Comparison of ENCODE assay signal across 8 cellular contexts in the genomic region with DNA sequence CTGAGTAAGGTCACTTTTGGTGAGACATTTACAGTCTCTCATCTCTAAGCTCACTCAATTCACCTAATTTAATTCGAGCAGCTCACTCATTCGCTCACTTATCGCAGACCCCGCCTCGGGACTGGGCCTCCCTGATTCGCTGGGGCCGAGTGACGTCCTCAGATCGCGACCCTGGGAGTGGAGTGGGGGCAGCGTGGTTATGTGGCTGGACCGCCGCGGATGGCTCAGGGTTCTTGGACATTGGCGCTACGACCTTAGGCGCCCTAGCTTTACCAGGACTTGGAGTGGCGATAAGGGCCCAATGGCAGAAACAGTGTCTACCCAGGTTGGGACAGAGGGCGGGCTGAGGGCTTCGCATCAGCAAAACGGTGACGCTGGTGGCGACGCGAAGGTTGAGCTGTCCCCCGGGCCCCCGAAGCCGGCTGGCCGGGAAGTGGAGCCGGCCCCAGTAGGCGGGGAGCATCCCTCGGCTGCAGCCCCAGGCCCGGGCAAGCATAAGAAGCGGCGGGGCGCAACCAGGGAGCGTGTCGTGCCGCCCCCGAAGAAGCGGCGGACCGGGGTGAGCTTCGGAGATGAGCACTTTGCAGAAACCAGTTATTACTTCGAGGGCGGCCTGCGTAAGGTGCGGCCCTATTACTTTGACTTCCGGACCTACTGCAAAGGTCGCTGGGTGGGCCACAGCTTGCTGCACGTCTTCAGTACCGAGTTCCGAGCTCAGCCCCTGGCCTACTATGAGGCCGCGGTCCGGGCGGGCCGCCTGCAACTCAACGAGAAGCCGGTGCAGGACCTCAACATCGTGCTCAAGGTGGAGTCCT. TPM values are rescaled to one million over a fixed set of nuclear protein-coding genes. Genes with fewer than 3 reads are reported as not detected.
DNase-seq lines count a peak whose midpoint lies in the region; ATAC-seq and TF ChIP-seq lines count a peak whose summit lies in the region.

A gene with protein sequence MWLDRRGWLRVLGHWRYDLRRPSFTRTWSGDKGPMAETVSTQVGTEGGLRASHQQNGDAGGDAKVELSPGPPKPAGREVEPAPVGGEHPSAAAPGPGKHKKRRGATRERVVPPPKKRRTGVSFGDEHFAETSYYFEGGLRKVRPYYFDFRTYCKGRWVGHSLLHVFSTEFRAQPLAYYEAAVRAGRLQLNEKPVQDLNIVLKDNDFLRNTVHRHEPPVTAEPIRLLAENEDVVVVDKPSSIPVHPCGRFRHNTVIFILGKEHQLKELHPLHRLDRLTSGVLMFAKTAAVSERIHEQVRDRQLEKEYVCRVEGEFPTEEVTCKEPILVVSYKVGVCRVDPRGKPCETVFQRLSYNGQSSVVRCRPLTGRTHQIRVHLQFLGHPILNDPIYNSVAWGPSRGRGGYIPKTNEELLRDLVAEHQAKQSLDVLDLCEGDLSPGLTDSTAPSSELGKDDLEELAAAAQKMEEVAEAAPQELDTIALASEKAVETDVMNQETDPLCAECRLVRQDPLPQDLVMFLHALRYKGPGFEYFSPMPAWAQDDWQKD (plus strand): TSS at position 161 of the 815 bp plus-strand sequence. CDS start 39 bp downstream, at position 200.

- POLR2A ChIA-PET in CD4-positive, alpha-beta T cell (lab: Charles Lee) = interaction anchor here (0.7 to 2.2 kb wide), 12 partner anchors 8 to 662 kb away, joined by 3 to 21 read pairs (median 5); a partner anchor contains a TSS

- ATAC-seq in CD4-positive, alpha-beta T cell (ENCODE audit: poor library complexity) = peak; percentile 62
- ATAC-seq in GM21360 (IDR thresholded peaks at IDR 0.05; ENCODE audit: unreplicated experiment) (peak; percentile 50), mucosa of descending colon (peak; percentile 80)

- H3K36me3 ChIP-seq in mucosa of descending colon (ENCODE audit: low read depth) = peaks cover 4% of the 10 kb centered on the region

- CTCF ChIA-PET in CD4-positive, alpha-beta T cell (lab: Charles Lee) = interaction anchor here (2.2 kb wide), 1 partner anchor 20 kb away, joined by 11 read pairs; no protein-coding TSS in a partner anchor

- H3K36me3 Mint-ChIP-seq in CD4-positive, alpha-beta T cell (ENCODE audit: low read depth) = peaks cover 40% of the 10 kb centered on the region
- H3K36me3 Mint-ChIP-seq in IgD-negative memory B cell = no peaks in the 10 kb centered on the region

- H3K4me1 Mint-ChIP-seq in CD4-positive, alpha-beta T cell (ENCODE audit: low read depth) = peaks cover 33% of the 10 kb centered on the region
- H3K4me1 Mint-ChIP-seq in IgD-negative memory B cell = peaks cover 27 to 36% (median 29%) of the 10 kb centered on the region in 3 donors

- no peaks in the 10 kb centered on the region for H3K27me3 ChIP-seq in CD4-positive, alpha-beta T cell (ENCODE audit: control insufficient read depth, insufficient read depth, low read length)

- intact Hi-C loops in CD4-positive, alpha-beta T cell (cut with DNase I, micrococcal nuclease) = loop anchor here (1.0 to 10.0 kb wide), 6 partner anchors 21 to 975 kb away; a partner anchor contains a TSS
- intact Hi-C loops in mucosa of descending colon (cut with DNase I, micrococcal nuclease) = no loop called here

- H3K4me3 Mint-ChIP-seq in CD4-positive, alpha-beta T cell = peak within 1 kb of the TSS; percentile 95
- H3K4me3 Mint-ChIP-seq in IgD-negative memory B cell = peak within 1 kb of the TSS; percentile 96 to 99 (median 98)

- peak; percentile 76 to 92 (median 86) for DNase-seq in CD4-positive, alpha-beta T cell
- DNase-seq in OCI-M2 (lab: John Stamatoyannopoulos, UW; ENCODE audit: unreplicated experiment) = peak; percentile 44
- DNase-seq in activated T-cell treated with anti-CD3 and anti-CD28 coated beads for 1 hour (ENCODE audit: low read depth) = peak; percentile 87
- DNase-seq in epithelial cell of esophagus (ENCODE audit: low read depth) = peak; percentile 94
- DNase-seq in mucosa of descending colon = peak; percentile 95 to 96 (median 95)
- DNase-seq in stimulated activated CD8-positive, alpha-beta memory T cell treated with anti-CD3 and anti-CD28 coated beads, Interleukin-2, amount 100 ng/mL, for 48 hours (ENCODE audit: low read depth in 2 of 2) = peak; percentile 89 to 93

- peak within 1 kb of the TSS; percentile 96 for H3K27ac ChIP-seq in CD4-positive, alpha-beta T cell (ENCODE audit: low read depth, low read length)

- peak within 1 kb of the TSS; percentile 95 for H3K4me3 ChIP-seq in epithelial cell of esophagus (ENCODE audit: low read length)
- peak within 1 kb of the TSS; percentile 86 for H3K4me3 ChIP-seq in mucosa of descending colon

- no peak for TF ChIP-seq CTCF in CD4-positive, alpha-beta T cell (IDR thresholded peaks at IDR 0.05)
- TF ChIP-seq CTCF in epithelial cell of esophagus (IDR thresholded peaks at IDR 0.05; ENCODE audit: insufficient read depth, low read depth, low read length, missing control alignments) (no peak), mucosa of descending colon (IDR thresholded peaks at IDR 0.05) (no peak)

- no peaks in the 10 kb centered on the region for H3K9me3 ChIP-seq in CD4-positive, alpha-beta T cell (ENCODE audit: control insufficient read depth, low read length)
- no peaks in the 10 kb centered on the region for H3K9me3 ChIP-seq in mucosa of descending colon

- no peaks in the 10 kb centered on the region for H3K9me3 Mint-ChIP-seq in CD4-positive, alpha-beta T cell
- no peaks in the 10 kb centered on the region for H3K9me3 Mint-ChIP-seq in IgD-negative memory B cell

- H3K27ac Mint-ChIP-seq in CD4-positive, alpha-beta T cell = peak within 1 kb of the TSS; percentile 96
- H3K27ac Mint-ChIP-seq in IgD-negative memory B cell = peak within 1 kb of the TSS; percentile 94 to 98 (median 97)

- H3K27me3 Mint-ChIP-seq in CD4-positive, alpha-beta T cell = no peaks in the 10 kb centered on the region
- no peaks in the 10 kb centered on the region for H3K27me3 Mint-ChIP-seq in IgD-negative memory B cell

- peaks cover 19% of the 10 kb centered on the region for H3K4me1 ChIP-seq in mucosa of descending colon (ENCODE audit: low read depth)

RNA-seq across cellular contexts. Expression of the gene that starts here (rescaled TPM):
- total RNA-seq in CD4-positive, alpha-beta T cell = 10 to 100 TPM; 18.8 to 21.0 TPM
- 19.7 TPM for polyA plus RNA-seq in IgD-negative memory B cell
- 10 to 100 TPM in 1 of 3 donors, 1 to 10 TPM in 2; 9.4 to 10.9 (median 9.4) TPM for total RNA-seq in mucosa of descending colon

Comparison
In these comparisons a context has a peak if more than half of its experiments do, and no peak if none do; other contexts are left out.
1. Peak in every context shown above with its lines: DNase-seq, ATAC-seq, H3K4me3 ChIP-seq and H3K27ac ChIP-seq.
2. DNase-seq: peak in every context shown above with its lines; median percentile 95 in mucosa of descending colon; 94 in epithelial cell of esophagus; 91 in stimulated activated CD8-positive, alpha-beta memory T cell treated with anti-CD3 and anti-CD28 coated beads, Interleukin-2, amount 100 ng/mL, for 48 hours; 87 in activated T-cell treated with anti-CD3 and anti-CD28 coated beads for 1 hour; 86 in CD4-positive, alpha-beta T cell; 44 in OCI-M2.
3. intact Hi-C loops: an anchor here in CD4-positive, alpha-beta T cell (1.0 to 10.0 kb wide); none called in mucosa of descending colon.